In the genomic region with DNA sequence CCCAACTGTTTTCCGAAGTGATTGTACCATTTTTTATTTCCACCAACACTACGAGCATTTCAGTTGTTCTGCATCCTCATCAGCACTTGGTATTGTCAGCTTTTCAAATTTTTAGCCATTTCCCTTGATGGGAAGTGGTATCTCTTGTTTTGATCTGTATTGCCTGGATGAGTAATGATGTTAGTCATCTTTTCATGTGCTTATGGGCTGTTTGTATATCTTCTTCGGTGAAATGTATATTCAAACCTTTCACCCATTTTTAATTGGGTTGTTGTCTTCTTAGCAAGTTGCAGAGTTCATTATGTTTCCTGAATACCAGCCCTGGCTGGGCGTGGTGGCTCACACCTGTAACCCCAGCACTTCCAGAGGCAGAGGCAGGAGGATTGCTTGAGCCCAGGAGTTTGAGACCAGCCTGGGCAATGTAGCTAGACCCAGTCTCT, we compare ENCODE assay signal across 1 cellular context.
TF ChIP-seq lines count a peak whose summit lies in the region.

No MANE protein-coding gene starts in this region.

TF ChIP-seq in HCT116, 20 proteins besides CTCF, POLR2A, EP300 and RAD21:
- no peak for TF ChIP-seq CEBPB (IDR thresholded peaks at IDR 0.05; ENCODE audit: low read depth)
- TF ChIP-seq JUND (IDR thresholded peaks at IDR 0.05): no peak; the same call in 1 of the 2 replicates
- no peak for TF ChIP-seq ELF1 (IDR thresholded peaks at IDR 0.05; ENCODE audit: borderline replicate concordance, low read depth)
- TF ChIP-seq ZFX (IDR thresholded peaks at IDR 0.05): no peak
- no peak for TF ChIP-seq POLR2AphosphoS5 (IDR thresholded peaks at IDR 0.05; ENCODE audit: low read depth, low read length)
- no peak for TF ChIP-seq EZH2phosphoT487 (IDR thresholded peaks at IDR 0.05; ENCODE audit: borderline replicate concordance)
- TF ChIP-seq EGR1 (IDR thresholded peaks at IDR 0.05; ENCODE audit: low read depth): no peak
- TF ChIP-seq SP1 (IDR thresholded peaks at IDR 0.05; ENCODE audit: low read depth): peak; percentile 59
- TF ChIP-seq FOSL1 (IDR thresholded peaks at IDR 0.05; ENCODE audit: low read depth): peak; percentile 76
- TF ChIP-seq CBX3 (IDR thresholded peaks at IDR 0.05; ENCODE audit: low read depth): peak; percentile 85; the same call in 1 of the 2 replicates
- TF ChIP-seq YY1 (IDR thresholded peaks at IDR 0.05; ENCODE audit: extremely low read depth, insufficient replicate concordance, low read depth, low read length): no peak
- TF ChIP-seq ZNF274 (IDR thresholded peaks at IDR 0.05; ENCODE audit: low read depth, low read length): no peak
- no peak for TF ChIP-seq SRF (IDR thresholded peaks at IDR 0.05; ENCODE audit: low read depth)
- no peak for TF ChIP-seq TCF7L2 (IDR thresholded peaks at IDR 0.05; ENCODE audit: borderline replicate concordance, extremely low read depth, insufficient read depth, insufficient read length)
- TF ChIP-seq SIN3A (IDR thresholded peaks at IDR 0.05; ENCODE audit: low read depth): no peak
- TF ChIP-seq, protein P1, sequence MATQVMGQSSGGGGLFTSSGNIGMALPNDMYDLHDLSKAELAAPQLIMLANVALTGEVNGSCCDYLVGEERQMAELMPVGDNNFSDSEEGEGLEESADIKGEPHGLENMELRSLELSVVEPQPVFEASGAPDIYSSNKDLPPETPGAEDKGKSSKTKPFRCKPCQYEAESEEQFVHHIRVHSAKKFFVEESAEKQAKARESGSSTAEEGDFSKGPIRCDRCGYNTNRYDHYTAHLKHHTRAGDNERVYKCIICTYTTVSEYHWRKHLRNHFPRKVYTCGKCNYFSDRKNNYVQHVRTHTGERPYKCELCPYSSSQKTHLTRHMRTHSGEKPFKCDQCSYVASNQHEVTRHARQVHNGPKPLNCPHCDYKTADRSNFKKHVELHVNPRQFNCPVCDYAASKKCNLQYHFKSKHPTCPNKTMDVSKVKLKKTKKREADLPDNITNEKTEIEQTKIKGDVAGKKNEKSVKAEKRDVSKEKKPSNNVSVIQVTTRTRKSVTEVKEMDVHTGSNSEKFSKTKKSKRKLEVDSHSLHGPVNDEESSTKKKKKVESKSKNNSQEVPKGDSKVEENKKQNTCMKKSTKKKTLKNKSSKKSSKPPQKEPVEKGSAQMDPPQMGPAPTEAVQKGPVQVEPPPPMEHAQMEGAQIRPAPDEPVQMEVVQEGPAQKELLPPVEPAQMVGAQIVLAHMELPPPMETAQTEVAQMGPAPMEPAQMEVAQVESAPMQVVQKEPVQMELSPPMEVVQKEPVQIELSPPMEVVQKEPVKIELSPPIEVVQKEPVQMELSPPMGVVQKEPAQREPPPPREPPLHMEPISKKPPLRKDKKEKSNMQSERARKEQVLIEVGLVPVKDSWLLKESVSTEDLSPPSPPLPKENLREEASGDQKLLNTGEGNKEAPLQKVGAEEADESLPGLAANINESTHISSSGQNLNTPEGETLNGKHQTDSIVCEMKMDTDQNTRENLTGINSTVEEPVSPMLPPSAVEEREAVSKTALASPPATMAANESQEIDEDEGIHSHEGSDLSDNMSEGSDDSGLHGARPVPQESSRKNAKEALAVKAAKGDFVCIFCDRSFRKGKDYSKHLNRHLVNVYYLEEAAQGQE (IDR thresholded peaks at IDR 0.05; ENCODE audit: low read depth): no peak
- TF ChIP-seq, protein P2, sequence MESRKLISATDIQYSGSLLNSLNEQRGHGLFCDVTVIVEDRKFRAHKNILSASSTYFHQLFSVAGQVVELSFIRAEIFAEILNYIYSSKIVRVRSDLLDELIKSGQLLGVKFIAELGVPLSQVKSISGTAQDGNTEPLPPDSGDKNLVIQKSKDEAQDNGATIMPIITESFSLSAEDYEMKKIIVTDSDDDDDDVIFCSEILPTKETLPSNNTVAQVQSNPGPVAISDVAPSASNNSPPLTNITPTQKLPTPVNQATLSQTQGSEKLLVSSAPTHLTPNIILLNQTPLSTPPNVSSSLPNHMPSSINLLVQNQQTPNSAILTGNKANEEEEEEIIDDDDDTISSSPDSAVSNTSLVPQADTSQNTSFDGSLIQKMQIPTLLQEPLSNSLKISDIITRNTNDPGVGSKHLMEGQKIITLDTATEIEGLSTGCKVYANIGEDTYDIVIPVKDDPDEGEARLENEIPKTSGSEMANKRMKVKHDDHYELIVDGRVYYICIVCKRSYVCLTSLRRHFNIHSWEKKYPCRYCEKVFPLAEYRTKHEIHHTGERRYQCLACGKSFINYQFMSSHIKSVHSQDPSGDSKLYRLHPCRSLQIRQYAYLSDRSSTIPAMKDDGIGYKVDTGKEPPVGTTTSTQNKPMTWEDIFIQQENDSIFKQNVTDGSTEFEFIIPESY (IDR thresholded peaks at IDR 0.05; ENCODE audit: extremely low read depth, insufficient replicate concordance, low read length): no peak
- TF ChIP-seq EZH2 (IDR thresholded peaks at IDR 0.05): no peak
- TF ChIP-seq, protein P3, sequence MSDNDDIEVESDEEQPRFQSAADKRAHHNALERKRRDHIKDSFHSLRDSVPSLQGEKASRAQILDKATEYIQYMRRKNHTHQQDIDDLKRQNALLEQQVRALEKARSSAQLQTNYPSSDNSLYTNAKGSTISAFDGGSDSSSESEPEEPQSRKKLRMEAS (IDR thresholded peaks at IDR 0.05): no peak
- TF ChIP-seq, protein P4, sequence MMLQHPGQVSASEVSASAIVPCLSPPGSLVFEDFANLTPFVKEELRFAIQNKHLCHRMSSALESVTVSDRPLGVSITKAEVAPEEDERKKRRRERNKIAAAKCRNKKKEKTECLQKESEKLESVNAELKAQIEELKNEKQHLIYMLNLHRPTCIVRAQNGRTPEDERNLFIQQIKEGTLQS (IDR thresholded peaks at IDR 0.05): no peak
TF ChIP-seq in HCT116: peak in this region for 3.
